ENCODE assay signal across 11 cellular contexts in genomic region chr2:25063876-25064660, GRCh38. TPM values are rescaled to one million over a fixed set of nuclear protein-coding genes. Genes with fewer than 3 reads are reported as not detected.
DNase-seq lines count a peak whose midpoint lies in the region; ATAC-seq, FAIRE-seq and TF ChIP-seq lines count a peak whose summit lies in the region.
"Had no signal": no experiment of that assay in that cellular context is flagged by ENCODE, and none has a peak within 500 bp of the region (broad histone marks: within the 10 kb centered on the region; RNA-seq: fewer than 3 reads in every experiment).

No MANE protein-coding gene starts in this region.

- peak; percentile 67 for ATAC-seq in GM21576 (IDR thresholded peaks at IDR 0.05; ENCODE audit: unreplicated experiment)
- no peak for ATAC-seq in GM12878
- ATAC-seq in activated T-cell treated with anti-CD3 and anti-CD28 coated beads, Interleukin-2, amount 50 U/mL, for 4 hours = no peak

- H3K27me3 ChIP-seq in GM12878 (replicated peaks in 1 of 2; ENCODE audit: control insufficient read depth in 2 of 2, insufficient read depth in 2 of 2, low read length in 1 of 2) = no peaks in the 10 kb centered on the region

- TF ChIP-seq CTCF in AG09309 (IDR thresholded peaks at IDR 0.05; ENCODE audit: control insufficient read depth, insufficient read depth, low read depth, low read length, missing control alignments) (no peak), GM12878 (IDR thresholded peaks at IDR 0.05 in 2 of 3, conservative IDR thresholded peaks at IDR 0.05 in 1 of 3; ENCODE audit: control insufficient read depth in 2 of 3, extremely low read depth in 1 of 3, insufficient read depth in 1 of 3, low read depth in 3 of 3, low read length in 3 of 3) (no peak), chondrocyte (IDR thresholded peaks at IDR 0.05) (no peak)

- H4K20me1 ChIP-seq in GM12878 (ENCODE audit: control insufficient read depth, insufficient read depth) = no peaks in the 10 kb centered on the region

- CTCF ChIA-PET in GM12878 (lab: Yijun Ruan, JAX) = interaction anchor here (0.6 to 1.1 kb wide), 3 partner anchors 9 to 89 kb away, joined by 3 to 5 read pairs (median 4); no protein-coding TSS in a partner anchor

- DNase-seq in AG09309 (ENCODE audit: low read depth) = peak; percentile 54
- DNase-seq in GM12878 (ENCODE audit: low read depth, low spot score) = peak; percentile 39
- peak; percentile 64 for DNase-seq in midbrain (lab: John Stamatoyannopoulos, UW)
- no peak for DNase-seq in activated T-cell treated with anti-CD3 and anti-CD28 coated beads, Interleukin-2, amount 50 U/mL, for 4 hours
- DNase-seq in chondrocyte (ENCODE audit: low spot score) = no peak
- DNase-seq in NCI-H748 (lab: John Stamatoyannopoulos, UW; ENCODE audit: unreplicated experiment) = no peak
- no peak for DNase-seq in NCI-H1436 treated with DMSO at 0.1 percent for 48 hours (lab: John Stamatoyannopoulos, UW)
- DNase-seq: endodermal cell had no signal

- intact Hi-C loops in GM12878 (cut with micrococcal nuclease; ENCODE audit: unreplicated experiment) = no loop called here

- TF ChIP-seq POLR2A in GM12878 (IDR thresholded peaks at IDR 0.05; ENCODE audit: low read depth, low read length) = no peak

- H3K4me1 ChIP-seq in GM12878 (ENCODE audit: control insufficient read depth, insufficient read depth, low read length) = peaks cover 13% of the 10 kb centered on the region; the same call in 1 of the 2 replicates

- SMC1A ChIA-PET in GM12878 (lab: Charles Lee; ENCODE audit: uncharacterized antibody, unreplicated experiment) = interaction anchor here (0.8 to 1.5 kb wide), 4 partner anchors 9 to 88 kb away, joined by 3 to 5 read pairs (median 4); no protein-coding TSS in a partner anchor

- H3K4me3 ChIP-seq in AG09309 (ENCODE audit: control insufficient read depth, low read depth, low read length) = no peak overlapping the region
- peak overlapping the region; percentile 50; the same call in 1 of the 2 replicates for H3K4me3 ChIP-seq in GM12878

- H3K4me3 Mint-ChIP-seq in activated T-cell treated with anti-CD3 and anti-CD28 coated beads, Interleukin-2, amount 50 U/mL, for 4 hours = no peak overlapping the region
- no peak overlapping the region for H3K4me3 Mint-ChIP-seq in chondrocyte (ENCODE audit: unreplicated experiment)
- H3K4me3 Mint-ChIP-seq: endodermal cell had no signal

- in situ Hi-C loops in GM12878 (cut with MboI) = no loop called here

- peak; percentile 44 for FAIRE-seq in GM12878 (lab: Jason Lieb, UNC)
- FAIRE-seq: RCC 7860 had no signal

- POLR2A ChIA-PET in GM12878 (lab: Charles Lee) = no interaction called here

- H3K9me3 Mint-ChIP-seq in activated T-cell treated with anti-CD3 and anti-CD28 coated beads, Interleukin-2, amount 50 U/mL, for 4 hours = peaks cover 4% of the 10 kb centered on the region
- H3K9me3 Mint-ChIP-seq in chondrocyte (ENCODE audit: low read depth) = peaks cover 5% of the 10 kb centered on the region

- H3K79me2 ChIP-seq in GM12878 (ENCODE audit: control insufficient read depth, insufficient read depth, low read length) = no peaks in the 10 kb centered on the region

- H3K4me1 Mint-ChIP-seq in activated T-cell treated with anti-CD3 and anti-CD28 coated beads, Interleukin-2, amount 50 U/mL, for 4 hours (ENCODE audit: low read depth) = no peaks in the 10 kb centered on the region
- H3K4me1 Mint-ChIP-seq in chondrocyte (ENCODE audit: low read depth) = peaks cover 5% of the 10 kb centered on the region
- H3K4me1 Mint-ChIP-seq: endodermal cell had no signal

- H3K9ac ChIP-seq in GM12878 (ENCODE audit: control insufficient read depth, insufficient read depth, low read length) = no peak overlapping the region

- peak in 1 of 2 experiments; percentile 48; a peak in 1 of 4 replicates for TF ChIP-seq EP300 in GM12878 (IDR thresholded peaks at IDR 0.05; ENCODE audit: borderline replicate concordance in 1 of 2, control insufficient read depth in 1 of 2, low read depth in 2 of 2, low read length in 2 of 2)

- peak overlapping the region; percentile 20; the same call in 1 of the 2 replicates for H3K27ac ChIP-seq in GM12878 (ENCODE audit: control insufficient read depth, insufficient read depth)

- H3K4me2 ChIP-seq in GM12878 (ENCODE audit: control insufficient read depth, insufficient read depth) = peak overlapping the region; percentile 49

- BruUV-seq in GM12878 (replicated peaks; lab: Mats Ljungman, UMichigan) = no TSS peak

- H3K36me3 ChIP-seq in GM12878 (ENCODE audit: control insufficient read depth in 2 of 2, insufficient read depth in 2 of 2, low read length in 1 of 2) = no peaks in the 10 kb centered on the region

- no peaks in the 10 kb centered on the region for H3K27me3 Mint-ChIP-seq in activated T-cell treated with anti-CD3 and anti-CD28 coated beads, Interleukin-2, amount 50 U/mL, for 4 hours (ENCODE audit: low read depth)
- H3K27me3 Mint-ChIP-seq in chondrocyte (ENCODE audit: low read depth) = no peaks in the 10 kb centered on the region

- TF ChIP-seq RAD21 in GM12878 (IDR thresholded peaks at IDR 0.05; ENCODE audit: insufficient read depth, low read depth, low read length) = no peak

- peaks cover 5% of the 10 kb centered on the region; the same call in 2 of the 3 replicates for H3K9me3 ChIP-seq in GM12878 (replicated peaks; ENCODE audit: control insufficient read depth, insufficient read depth, low read length)

- H3K36me3 Mint-ChIP-seq in activated T-cell treated with anti-CD3 and anti-CD28 coated beads, Interleukin-2, amount 50 U/mL, for 4 hours (ENCODE audit: insufficient read depth) = no peaks in the 10 kb centered on the region
- peaks cover 3% of the 10 kb centered on the region for H3K36me3 Mint-ChIP-seq in chondrocyte (ENCODE audit: low read depth)

- RAD21 ChIA-PET in GM12878 (lab: Charles Lee; ENCODE audit: unreplicated experiment) = no interaction called here

- no peak overlapping the region for H3K27ac Mint-ChIP-seq in chondrocyte (ENCODE audit: unreplicated experiment)
- H3K27ac Mint-ChIP-seq: activated naive CD4-positive, alpha-beta T cell treated with anti-CD3 and anti-CD28 coated beads, Interleukin-2, amount 50 U/mL, for 72 hours; endodermal cell had no signal

- 0 out of 2 replicates have a peak overlapping the region, but pooled peaks have one; percentile 8 for H2AFZ ChIP-seq in GM12878 (ENCODE audit: control insufficient read depth, low read depth, low read length)

- WGBS in GM12878 (ENCODE audit: insufficient coverage, insufficient replicate concordance, low lambda C conversion rate, missing lambda C conversion rate) = under 1% methylated on average over 13 of the region's 13 CpGs

TF ChIP-seq in GM12878, 131 proteins besides CTCF, POLR2A, EP300 and RAD21 (continues in another document):
- peak; percentile 52; the same call in 1 of the 2 replicates for TF ChIP-seq GABPA (IDR thresholded peaks at IDR 0.05; ENCODE audit: low read depth)
- TF ChIP-seq JUNB (IDR thresholded peaks at IDR 0.05) = peak; percentile 93
- TF ChIP-seq TAF1 (IDR thresholded peaks at IDR 0.05; ENCODE audit: borderline replicate concordance, low read depth, low read length) = no peak
- peak; percentile 54; the same call in 1 of the 2 replicates for TF ChIP-seq BCL11A (IDR thresholded peaks at IDR 0.05; ENCODE audit: low read depth, low read length)
- peak; percentile 98 for TF ChIP-seq MTA3 (IDR thresholded peaks at IDR 0.05; ENCODE audit: borderline replicate concordance, low read length)
- peak; percentile 98 for TF ChIP-seq RUNX3 (IDR thresholded peaks at IDR 0.05; ENCODE audit: low read length)
- 0 out of 4 replicates have a peak, but pooled peaks of 1 of the 2 experiments have one; percentile 33 for TF ChIP-seq SRF (IDR thresholded peaks at IDR 0.05; ENCODE audit: low read depth in 2 of 2, low read length in 2 of 2)
- TF ChIP-seq RCOR1 (conservative IDR thresholded peaks at IDR 0.05; ENCODE audit: low read depth, low read length) = no peak
- 0 out of 2 replicates have a peak, but pooled peaks have one; percentile 39 for TF ChIP-seq CREB1 (IDR thresholded peaks at IDR 0.05; ENCODE audit: low read depth)
- TF ChIP-seq EED (IDR thresholded peaks at IDR 0.05; ENCODE audit: low read depth) = peak; percentile 94

RNA-seq across cellular contexts. Expression of gene EFR3B, which starts 22.2 kb away (rescaled TPM):
- 0.29 and 0.44 TPM in 2 replicates for total RNA-seq in GM12878 (2013; cell fraction: nucleolus; rRNA removed)
- total RNA-seq in GM12878 (2014; rRNA removed) (1.7 and 1.9 TPM in 2 replicates), GM12878 (2014; rRNA removed; fragmentation: Illumina TruSeq; extraction: Trizol) (1.7 and 1.8 TPM in 2 replicates), GM12878 (2021) (3.5 and 3.9 TPM in 2 replicates), chondrocyte (2.1 to 6.1 TPM (median 2.4 TPM) in 3 replicates)
- polyA plus RNA-seq in GM12878 (2011; ENCODE audit: low read depth) = 2.0 TPM
- polyA plus RNA-seq in GM12878 (2011; rRNA removed) (0.06 and 0.12 TPM in 2 replicates), GM12878 (2014; fragmentation: Illumina TruSeq; extraction: Trizol) (1.2 and 1.9 TPM in 2 replicates), GM12878 (2014; fragmentation: Nextera tagmentation; extraction: Ambion mirVana) (under 1 TPM; 0.43 to 0.44 TPM), GM12878 (2014; rRNA removed) (2.1 TPM in 2 replicates), GM12878 (2016; fragmentation: Nextera tagmentation; extraction: Ambion mirVana) (1 to 10 TPM; 1.7 to 2.0 TPM)
- polyA plus RNA-seq in GM12878 (2011; cell fraction: cytosol; rRNA removed) = 0.10 and 0.12 TPM in 2 replicates
- polyA plus RNA-seq in GM12878 (2011; cell fraction: nucleus; rRNA removed) = 0.21 and 0.22 TPM in 2 replicates
- 3.3 and 3.5 TPM in 2 replicates for polyA plus RNA-seq in GM12878 (2012)
- polyA minus RNA-seq in GM12878 (2011; rRNA and poly(A)+ RNA removed) = 0.46 and 0.80 TPM in 2 replicates
- 0.31 TPM in 1 of 2 replicates, not detected in the other for polyA minus RNA-seq in GM12878 (2011; cell fraction: cytosol; rRNA and poly(A)+ RNA removed)
- 0.24 and 0.29 TPM in 2 replicates for polyA minus RNA-seq in GM12878 (2011; cell fraction: nucleus; rRNA and poly(A)+ RNA removed)
- under 1 TPM; 0.37 to 0.56 (median 0.54) TPM for total RNA-seq in activated T-cell treated with anti-CD3 and anti-CD28 coated beads, Interleukin-2, amount 50 U/mL, for 4 hours

Comparison
In these comparisons a context has a peak if more than half of its experiments do, and no peak if none do; other contexts are left out.
1. DNase-seq: peak in AG09309 (single experiment), GM12878 (single experiment) and midbrain (single experiment); none in activated T-cell treated with anti-CD3 and anti-CD28 coated beads, Interleukin-2, amount 50 U/mL, for 4 hours (single experiment), chondrocyte (single experiment), NCI-H748 (single experiment) and NCI-H1436 treated with DMSO at 0.1 percent for 48 hours (single experiment).